ENCODE assay signal across 14 cellular contexts in the genomic region with DNA sequence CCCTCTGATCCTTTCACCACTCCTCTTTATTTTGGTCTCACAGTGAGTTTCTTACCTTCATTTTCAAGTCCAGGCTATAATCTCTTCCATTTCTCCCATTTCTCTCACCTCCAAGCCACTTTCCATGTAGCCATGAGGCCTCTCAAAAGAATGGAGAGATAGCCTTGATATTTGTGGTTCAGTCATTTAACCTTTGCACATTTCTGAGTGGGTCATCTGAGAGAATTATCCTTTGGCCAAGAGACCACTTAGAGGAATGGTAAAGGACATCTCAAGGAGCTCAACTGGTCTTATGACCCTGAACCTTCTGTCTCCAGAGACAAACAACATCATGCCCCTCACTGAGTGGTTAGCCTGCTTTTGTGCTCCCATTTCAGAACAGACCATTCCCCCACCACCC.
A peak's percentile ranks its signal among the peaks of the same experiment; 100 is the strongest.
DNase-seq lines count a peak whose midpoint lies in the region; ATAC-seq and TF ChIP-seq lines count a peak whose summit lies in the region.
"Had no signal": no experiment of that assay in that cellular context is flagged by ENCODE, and none has a peak within 500 bp of the region (broad histone marks: within the 10 kb centered on the region; RNA-seq: fewer than 3 reads in every experiment).

No MANE protein-coding gene starts in this region.

- TF ChIP-seq RAD21 in neural cell (conservative IDR thresholded peaks at IDR 0.05) = no peak

- intact Hi-C loops in cardiac septum (cut with DNase I) = no loop called here

- DNase-seq in cardiac septum (ENCODE audit: low spot score) (peak; percentile 31), right atrium auricular region (ENCODE audit: low spot score) (no peak), M059J (ENCODE audit: low read depth) (peak; percentile 74), HK-2 (ENCODE audit: unreplicated experiment) (no peak), NCI-H128 (lab: John Stamatoyannopoulos, UW; ENCODE audit: unreplicated experiment) (no peak), occipital lobe (lab: John Stamatoyannopoulos, UW) (no peak)
- DNase-seq: ACHN; C1 segment of cervical spinal cord; CD4-positive, alpha-beta memory T cell; GF-D8 had no signal

- H3K36me3 ChIP-seq in right atrium auricular region (no peaks in the 10 kb centered on the region), neural cell (ENCODE audit: insufficient read depth, low read length) (no peaks in the 10 kb centered on the region)

- H3K4me1 ChIP-seq in right atrium auricular region = no peaks in the 10 kb centered on the region

- H4K20me1 ChIP-seq in neural cell (ENCODE audit: insufficient read depth) = no peaks in the 10 kb centered on the region

- TF ChIP-seq EP300 in neural cell (conservative IDR thresholded peaks at IDR 0.05; ENCODE audit: poor library complexity, severe bottlenecking) = no peak

- H3F3A ChIP-seq in neural cell (ENCODE audit: insufficient read depth, low read length, poor library complexity, severe bottlenecking) = no peaks in the 10 kb centered on the region

- no peaks in the 10 kb centered on the region for H3K27me3 ChIP-seq in right atrium auricular region
- H3K27me3 ChIP-seq in neural cell (ENCODE audit: insufficient read depth, low read depth, low read length) = no peaks in the 10 kb centered on the region

- H3K27ac ChIP-seq in right atrium auricular region (no peak overlapping the region), neural cell (ENCODE audit: low read length) (peak overlapping the region; percentile 37)
- H3K27ac ChIP-seq: 22Rv1 had no signal

- H3K9me2 ChIP-seq in neural cell (ENCODE audit: insufficient read depth, low read length) = peaks cover 3% of the 10 kb centered on the region

- no peak overlapping the region for H3K4me2 ChIP-seq in neural cell (ENCODE audit: low read length)

- no peak overlapping the region for H3K4me3 ChIP-seq in right atrium auricular region
- peak overlapping the region; percentile 24 for H3K4me3 ChIP-seq in neural cell (ENCODE audit: low read length)

- no peak for TF ChIP-seq CTCF in right atrium auricular region (IDR thresholded peaks at IDR 0.05)
- no peak for TF ChIP-seq CTCF in neural cell (IDR thresholded peaks at IDR 0.05; ENCODE audit: poor library complexity, severe bottlenecking)

- no peaks in the 10 kb centered on the region for H3K9me3 ChIP-seq in right atrium auricular region
- no peaks in the 10 kb centered on the region for H3K9me3 ChIP-seq in neural cell (ENCODE audit: low read length)

- no peak overlapping the region for H2AFZ ChIP-seq in neural cell (ENCODE audit: low read depth, low read length)

- no peak overlapping the region for H3K9ac ChIP-seq in neural cell (ENCODE audit: low read length)

- no peak for ATAC-seq in GM18873 (IDR thresholded peaks at IDR 0.05; ENCODE audit: low FRiP score, unreplicated experiment)
- ATAC-seq: HCT116 had no signal

- H3K79me2 ChIP-seq in neural cell (replicated peaks; ENCODE audit: insufficient read depth, low read length) = no peaks in the 10 kb centered on the region

TF ChIP-seq in neural cell, 6 proteins besides CTCF, POLR2A, EP300 and RAD21:
- TF ChIP-seq TAF1 (IDR thresholded peaks at IDR 0.05; ENCODE audit: low read depth) (no peak), SMC3 (conservative IDR thresholded peaks at IDR 0.05; ENCODE audit: poor library complexity) (no peak), MXI1 (conservative IDR thresholded peaks at IDR 0.05; ENCODE audit: poor library complexity, severe bottlenecking) (no peak), POLR2AphosphoS5 (IDR thresholded peaks at IDR 0.05) (no peak)
- TF ChIP-seq, protein P1, sequence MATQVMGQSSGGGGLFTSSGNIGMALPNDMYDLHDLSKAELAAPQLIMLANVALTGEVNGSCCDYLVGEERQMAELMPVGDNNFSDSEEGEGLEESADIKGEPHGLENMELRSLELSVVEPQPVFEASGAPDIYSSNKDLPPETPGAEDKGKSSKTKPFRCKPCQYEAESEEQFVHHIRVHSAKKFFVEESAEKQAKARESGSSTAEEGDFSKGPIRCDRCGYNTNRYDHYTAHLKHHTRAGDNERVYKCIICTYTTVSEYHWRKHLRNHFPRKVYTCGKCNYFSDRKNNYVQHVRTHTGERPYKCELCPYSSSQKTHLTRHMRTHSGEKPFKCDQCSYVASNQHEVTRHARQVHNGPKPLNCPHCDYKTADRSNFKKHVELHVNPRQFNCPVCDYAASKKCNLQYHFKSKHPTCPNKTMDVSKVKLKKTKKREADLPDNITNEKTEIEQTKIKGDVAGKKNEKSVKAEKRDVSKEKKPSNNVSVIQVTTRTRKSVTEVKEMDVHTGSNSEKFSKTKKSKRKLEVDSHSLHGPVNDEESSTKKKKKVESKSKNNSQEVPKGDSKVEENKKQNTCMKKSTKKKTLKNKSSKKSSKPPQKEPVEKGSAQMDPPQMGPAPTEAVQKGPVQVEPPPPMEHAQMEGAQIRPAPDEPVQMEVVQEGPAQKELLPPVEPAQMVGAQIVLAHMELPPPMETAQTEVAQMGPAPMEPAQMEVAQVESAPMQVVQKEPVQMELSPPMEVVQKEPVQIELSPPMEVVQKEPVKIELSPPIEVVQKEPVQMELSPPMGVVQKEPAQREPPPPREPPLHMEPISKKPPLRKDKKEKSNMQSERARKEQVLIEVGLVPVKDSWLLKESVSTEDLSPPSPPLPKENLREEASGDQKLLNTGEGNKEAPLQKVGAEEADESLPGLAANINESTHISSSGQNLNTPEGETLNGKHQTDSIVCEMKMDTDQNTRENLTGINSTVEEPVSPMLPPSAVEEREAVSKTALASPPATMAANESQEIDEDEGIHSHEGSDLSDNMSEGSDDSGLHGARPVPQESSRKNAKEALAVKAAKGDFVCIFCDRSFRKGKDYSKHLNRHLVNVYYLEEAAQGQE (IDR thresholded peaks at IDR 0.05; ENCODE audit: borderline replicate concordance) = no peak
TF ChIP-seq in neural cell: peak in this region for 0.

Comparison
In these comparisons a context has a peak if more than half of its experiments do, and no peak if none do; other contexts are left out.
1. DNase-seq: peak in cardiac septum (single experiment) and M059J (single experiment); none in right atrium auricular region (single experiment), HK-2 (single experiment), NCI-H128 (single experiment) and occipital lobe (single experiment).